In the genomic region with DNA sequence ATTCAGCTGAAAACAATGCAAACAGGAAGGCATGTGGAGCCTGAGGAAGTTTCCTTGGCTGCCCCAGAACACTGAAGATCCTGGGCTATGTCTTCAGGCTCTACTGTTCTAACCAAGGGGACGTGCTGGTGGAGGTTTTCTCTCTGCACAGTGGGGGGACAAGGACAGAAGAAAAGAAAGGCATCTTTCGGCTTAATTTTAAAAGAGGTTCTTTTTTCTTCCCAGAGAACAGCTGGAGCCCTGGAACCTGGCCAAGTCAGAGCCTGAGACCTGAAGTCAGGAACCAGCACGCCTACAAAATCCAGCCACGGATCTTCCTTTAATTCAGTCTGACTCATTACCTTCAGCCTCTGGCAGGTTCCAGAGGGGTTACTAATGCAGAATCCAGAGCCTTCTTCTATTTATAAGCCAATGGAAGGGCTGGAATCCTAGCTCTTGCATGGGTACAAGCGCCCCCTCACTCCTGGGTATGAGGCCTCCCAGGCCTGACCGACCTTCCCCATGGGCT, we compare ENCODE assay signal across 8 cellular contexts. TPM values are rescaled to one million over a fixed set of nuclear protein-coding genes. Genes with fewer than 3 reads are reported as not detected.
DNase-seq lines count a peak whose midpoint lies in the region; ATAC-seq and TF ChIP-seq lines count a peak whose summit lies in the region.

No MANE protein-coding gene starts in this region.

- peak overlapping the region; percentile 77 for H3K27ac ChIP-seq in A673 (ENCODE audit: low read depth, low read length, poor library complexity, severe bottlenecking)
- H3K27ac ChIP-seq in left lung: peak overlapping the region; percentile 49 to 69

- POLR2A ChIA-PET in A673 (lab: Charles Lee; ENCODE audit: low non-redundant PET): interaction anchor here (0.6 kb wide), 1 partner anchor 109 kb away, joined by 4 read pairs; no protein-coding TSS in a partner anchor

- no peak for TF ChIP-seq RAD21 in Ishikawa (IDR thresholded peaks at IDR 0.05; ENCODE audit: low read depth)

- no peaks in the 10 kb centered on the region for H3K27me3 Mint-ChIP-seq in activated CD4-positive, alpha-beta T cell treated with anti-CD3 and anti-CD28 coated beads, Interleukin-2, amount 10 ng/mL, durations not matched to agents 24 days and 14 days

- H3K27me3 ChIP-seq in A673 (replicated peaks; ENCODE audit: insufficient read depth, low read depth, low read length, poor library complexity): no peaks in the 10 kb centered on the region
- no peaks in the 10 kb centered on the region for H3K27me3 ChIP-seq in left lung

- H3K36me3 ChIP-seq in A673 (ENCODE audit: insufficient read depth, low read length, poor library complexity, severe bottlenecking) (no peaks in the 10 kb centered on the region), left lung (peaks cover 0 to 10% of the 10 kb centered on the region in 2 donors)

- no peaks in the 10 kb centered on the region for H3K36me3 Mint-ChIP-seq in activated CD4-positive, alpha-beta T cell treated with anti-CD3 and anti-CD28 coated beads, Interleukin-2, amount 10 ng/mL, durations not matched to agents 24 days and 14 days (ENCODE audit: low read depth)

- TF ChIP-seq CTCF in A673 (conservative IDR thresholded peaks at IDR 0.05; ENCODE audit: low read depth, low read length) (no peak), astrocyte of the spinal cord (IDR thresholded peaks at IDR 0.05; ENCODE audit: low read depth, low read length) (no peak), left lung (IDR thresholded peaks at IDR 0.05) (no peak)

- H3K4me1 Mint-ChIP-seq in activated CD4-positive, alpha-beta T cell treated with anti-CD3 and anti-CD28 coated beads, Interleukin-2, amount 10 ng/mL, durations not matched to agents 24 days and 14 days: peaks cover 16% of the 10 kb centered on the region

- no peaks in the 10 kb centered on the region for H3K9me3 Mint-ChIP-seq in activated CD4-positive, alpha-beta T cell treated with anti-CD3 and anti-CD28 coated beads, Interleukin-2, amount 10 ng/mL, durations not matched to agents 24 days and 14 days

- H3K9me3 ChIP-seq in A673 (ENCODE audit: low read depth, low read length, poor library complexity, severe bottlenecking) (no peaks in the 10 kb centered on the region), left lung (no peaks in the 10 kb centered on the region)

- intact Hi-C loops in A673 (cut with micrococcal nuclease; ENCODE audit: unreplicated experiment): no loop called here
- intact Hi-C loops in left lung (cut with DNase I): no loop called here
- intact Hi-C loops in activated CD4-positive, alpha-beta T cell treated with anti-CD3 and anti-CD28 coated beads, Interleukin-2, amount 10 ng/mL, durations not matched to agents 24 days and 14 days (cut with micrococcal nuclease): no loop called here

- CTCF ChIA-PET in A673 (lab: Charles Lee): interaction anchor here (0.6 kb wide), 1 partner anchor 975 kb away, joined by 3 read pairs; no protein-coding TSS in a partner anchor

- ATAC-seq in left lung (peak; percentile 52), HG02840 (IDR thresholded peaks at IDR 0.05; ENCODE audit: low FRiP score, unreplicated experiment) (no peak), GM18867 (IDR thresholded peaks at IDR 0.05; ENCODE audit: unreplicated experiment) (no peak), HG03159 (IDR thresholded peaks at IDR 0.05; ENCODE audit: unreplicated experiment) (no peak)

- TF ChIP-seq EP300 in Ishikawa (IDR thresholded peaks at IDR 0.05; ENCODE audit: borderline replicate concordance): no peak

- peaks cover 61% of the 10 kb centered on the region for H3K4me1 ChIP-seq in A673 (ENCODE audit: insufficient read depth, low read length, poor library complexity, severe bottlenecking)
- H3K4me1 ChIP-seq in left lung: peaks cover 24 to 53% of the 10 kb centered on the region in 2 donors

- in situ Hi-C loops in astrocyte of the spinal cord (cut with HindIII; ENCODE audit: low sequenced_read_pairs): no loop called here

- no peak overlapping the region for H3K4me3 Mint-ChIP-seq in activated CD4-positive, alpha-beta T cell treated with anti-CD3 and anti-CD28 coated beads, Interleukin-2, amount 10 ng/mL, durations not matched to agents 24 days and 14 days

- peak; percentile 97 for DNase-seq in A673 (ENCODE audit: low spot score)
- peak; percentile 94 for DNase-seq in astrocyte of the spinal cord (ENCODE audit: low read depth, low spot score)
- DNase-seq in left lung: no peak
- no peak for DNase-seq in activated CD4-positive, alpha-beta T cell treated with anti-CD3 and anti-CD28 coated beads, Interleukin-2, amount 10 ng/mL, durations not matched to agents 24 days and 14 days

- no peak overlapping the region for H3K27ac Mint-ChIP-seq in activated CD4-positive, alpha-beta T cell treated with anti-CD3 and anti-CD28 coated beads, Interleukin-2, amount 10 ng/mL, durations not matched to agents 24 days and 14 days

- no TSS peak for BruUV-seq in A673 (replicated peaks; lab: Mats Ljungman, UMichigan)

- H3K4me3 ChIP-seq in A673 (ENCODE audit: low read depth, low read length, poor library complexity, severe bottlenecking) (no peak overlapping the region), astrocyte of the spinal cord (ENCODE audit: low read depth, low read length) (no peak overlapping the region), left lung (no peak overlapping the region)

TF ChIP-seq in Ishikawa, 13 proteins besides CTCF, POLR2A, EP300 and RAD21:
- TF ChIP-seq TAF1 (IDR thresholded peaks at IDR 0.05; ENCODE audit: low read depth): no peak
- TF ChIP-seq TCF12 (IDR thresholded peaks at IDR 0.05; ENCODE audit: low read depth): peak; percentile 46
- no peak for TF ChIP-seq TEAD4 (IDR thresholded peaks at IDR 0.05)
- TF ChIP-seq NFIC (IDR thresholded peaks at IDR 0.05): peak; percentile 84
- no peak for TF ChIP-seq EGR1 (IDR thresholded peaks at IDR 0.05)
- TF ChIP-seq ZBTB7A (IDR thresholded peaks at IDR 0.05; ENCODE audit: low read depth): no peak

RNA-seq across cellular contexts. Expression of a gene that starts 19.8 kb away (rescaled TPM):
- total RNA-seq in A673 (2021): 14.6 and 22.0 TPM in 2 replicates
- total RNA-seq in left lung: 10 to 100 TPM; 30.2 to 40.9 TPM
- 5.8 and 7.3 TPM in 2 replicates for total RNA-seq in activated CD4-positive, alpha-beta T cell treated with anti-CD3 and anti-CD28 coated beads, Interleukin-2, amount 10 ng/mL, durations not matched to agents 24 days and 14 days

RNA-seq across cellular contexts. Expression of a gene that starts 52.9 kb away (rescaled TPM):
- total RNA-seq in A673 (2021): 53.7 and 56.5 TPM in 2 replicates
- 10 to 100 TPM; 26.6 to 32.0 TPM for total RNA-seq in left lung
- total RNA-seq in activated CD4-positive, alpha-beta T cell treated with anti-CD3 and anti-CD28 coated beads, Interleukin-2, amount 10 ng/mL, durations not matched to agents 24 days and 14 days: 35.1 and 35.9 TPM in 2 replicates

RNA-seq across cellular contexts. Expression of a gene that starts 53.0 kb away (rescaled TPM):
- total RNA-seq in A673 (2021) (4.3 and 4.5 TPM in 2 replicates), left lung (10 to 100 TPM; 11.4 to 11.7 TPM)
- total RNA-seq in activated CD4-positive, alpha-beta T cell treated with anti-CD3 and anti-CD28 coated beads, Interleukin-2, amount 10 ng/mL, durations not matched to agents 24 days and 14 days: 5.7 and 6.0 TPM in 2 replicates

Comparison
In these comparisons a context has a peak if more than half of its experiments do, and no peak if none do; other contexts are left out.
1. DNase-seq: peak in A673 (single experiment) and astrocyte of the spinal cord (single experiment); none in left lung (0 of 2) and activated CD4-positive, alpha-beta T cell treated with anti-CD3 and anti-CD28 coated beads, Interleukin-2, amount 10 ng/mL, durations not matched to agents 24 days and 14 days (single experiment).